Comparison of ENCODE assay signal across 18 cellular contexts in genomic region chrY:14822906-14823305, GRCh38.
"Had no signal": no experiment of that assay in that cellular context is flagged by ENCODE, and none has a peak within 500 bp of the region (broad histone marks: within the 10 kb centered on the region; RNA-seq: fewer than 3 reads in every experiment).

No MANE protein-coding gene starts in this region.

- H3K4me3 ChIP-seq: colonic mucosa, heart right ventricle, mucosa of descending colon, ovary, smooth muscle cell, suprapubic skin, thyroid gland had no signal

- H3K36me3 ChIP-seq: colonic mucosa, heart right ventricle, ovary, suprapubic skin, thyroid gland had no signal

- H3K27me3 ChIP-seq: colonic mucosa, heart right ventricle, ovary, suprapubic skin, thyroid gland had no signal

- H3K4me1 ChIP-seq: colonic mucosa, heart right ventricle, suprapubic skin, thyroid gland had no signal

- H3K27ac Mint-ChIP-seq: endodermal cell, natural killer cell, progenitor cell of endocrine pancreas, type B pancreatic cell had no signal

- DNase-seq: colonic mucosa; effector CD4-positive, alpha-beta T cell; endodermal cell; erythroblast; heart right ventricle; kidney glomerular epithelial cell; mucosa of descending colon; natural killer cell; ovary; right cardiac atrium; stimulated activated CD4-positive, alpha-beta T cell treated with anti-CD3 and anti-CD28 coated beads, Interleukin-2, amount 100 ng/mL, for 48 hours; stimulated activated naive CD4-positive, alpha-beta T cell treated with Interleukin-2 at 50 U/mL for 16 hours; thyroid gland had no signal

- H3K4me3 Mint-ChIP-seq: endodermal cell, natural killer cell, neural crest cell, type B pancreatic cell had no signal

- H3K4me1 Mint-ChIP-seq: endodermal cell, natural killer cell, neural crest cell had no signal

- H3K27me3 Mint-ChIP-seq: progenitor cell of endocrine pancreas, type B pancreatic cell had no signal

- H3K27ac ChIP-seq: colonic mucosa, heart right ventricle, ovary, suprapubic skin, thyroid gland had no signal

- H3K9me3 Mint-ChIP-seq: endodermal cell, neural crest cell, type B pancreatic cell had no signal

- H3K9me3 ChIP-seq: colonic mucosa, heart right ventricle, mucosa of descending colon, ovary, suprapubic skin, thyroid gland had no signal

- ATAC-seq: heart right ventricle, mucosa of descending colon, natural killer cell, right cardiac atrium had no signal

- H3K4me2 ChIP-seq: smooth muscle cell had no signal

- H3K36me3 Mint-ChIP-seq: natural killer cell, type B pancreatic cell had no signal
